In genomic region chr20:6026051-6026450, GRCh38 we compare ENCODE assay signal across 1 cellular context.
A peak's percentile ranks its signal among the peaks of the same experiment; 100 is the strongest.
TF ChIP-seq lines count a peak whose summit lies in the region.

No MANE protein-coding gene starts in this region.

TF ChIP-seq in K562, 482 proteins besides CTCF, POLR2A, EP300 and RAD21:
- TF ChIP-seq, protein P1, sequence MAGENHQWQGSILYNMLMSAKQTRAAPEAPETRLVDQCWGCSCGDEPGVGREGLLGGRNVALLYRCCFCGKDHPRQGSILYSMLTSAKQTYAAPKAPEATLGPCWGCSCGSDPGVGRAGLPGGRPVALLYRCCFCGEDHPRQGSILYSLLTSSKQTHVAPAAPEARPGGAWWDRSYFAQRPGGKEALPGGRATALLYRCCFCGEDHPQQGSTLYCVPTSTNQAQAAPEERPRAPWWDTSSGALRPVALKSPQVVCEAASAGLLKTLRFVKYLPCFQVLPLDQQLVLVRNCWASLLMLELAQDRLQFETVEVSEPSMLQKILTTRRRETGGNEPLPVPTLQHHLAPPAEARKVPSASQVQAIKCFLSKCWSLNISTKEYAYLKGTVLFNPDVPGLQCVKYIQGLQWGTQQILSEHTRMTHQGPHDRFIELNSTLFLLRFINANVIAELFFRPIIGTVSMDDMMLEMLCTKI (IDR thresholded peaks at IDR 0.05; ENCODE audit: partially characterized antibody) = no peak
- TF ChIP-seq ZNF76 (CRISPR knock-in tag; IDR thresholded peaks at IDR 0.05; ENCODE audit: borderline replicate concordance) (no peak), STAT6 (CRISPR knock-in tag; IDR thresholded peaks at IDR 0.05) (no peak), SIN3B (IDR thresholded peaks at IDR 0.05; ENCODE audit: low read depth) (no peak), ZNF444 (CRISPR knock-in tag; IDR thresholded peaks at IDR 0.05) (no peak), NR4A1 (CRISPR knock-in tag; IDR thresholded peaks at IDR 0.05) (no peak), NR4A1 (tag; IDR thresholded peaks at IDR 0.05) (no peak), COPS2 (conservative IDR thresholded peaks at IDR 0.05) (no peak), ARID1B (IDR thresholded peaks at IDR 0.05) (peak; percentile 25; the same call in 1 of the 2 replicates), CEBPZ (IDR thresholded peaks at IDR 0.05; ENCODE audit: borderline replicate concordance, low read depth, low read length) (no peak), ZBTB49 (CRISPR knock-in tag; IDR thresholded peaks at IDR 0.05; ENCODE audit: borderline replicate concordance) (no peak), RFX1 (IDR thresholded peaks at IDR 0.05) (no peak), TAF15 (IDR thresholded peaks at IDR 0.05; ENCODE audit: low read depth, low read length) (no peak), IRF2 (CRISPR knock-in tag; IDR thresholded peaks at IDR 0.05) (no peak), BMI1 (IDR thresholded peaks at IDR 0.05; ENCODE audit: low read length) (no peak), PRDM10 (IDR thresholded peaks at IDR 0.05; ENCODE audit: partially characterized antibody) (no peak), KLF6 (CRISPR knock-in tag; IDR thresholded peaks at IDR 0.05; ENCODE audit: borderline replicate concordance) (no peak), ZC3H4 (CRISPR knock-in tag; IDR thresholded peaks at IDR 0.05; ENCODE audit: borderline replicate concordance) (no peak), MEIS2 (IDR thresholded peaks at IDR 0.05; ENCODE audit: partially characterized antibody) (peak; percentile 21), CSDE1 (IDR thresholded peaks at IDR 0.05) (no peak), FOSL1 (tag; conservative IDR thresholded peaks at IDR 0.05) (0 out of 2 replicates have a peak, but pooled peaks have one; percentile 32)
- TF ChIP-seq, protein P2, sequence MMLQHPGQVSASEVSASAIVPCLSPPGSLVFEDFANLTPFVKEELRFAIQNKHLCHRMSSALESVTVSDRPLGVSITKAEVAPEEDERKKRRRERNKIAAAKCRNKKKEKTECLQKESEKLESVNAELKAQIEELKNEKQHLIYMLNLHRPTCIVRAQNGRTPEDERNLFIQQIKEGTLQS (IDR thresholded peaks at IDR 0.05) = peak; percentile 49
- TF ChIP-seq, protein P2 (CRISPR knock-in tag; conservative IDR thresholded peaks at IDR 0.05) = no peak
- TF ChIP-seq, protein P3, sequence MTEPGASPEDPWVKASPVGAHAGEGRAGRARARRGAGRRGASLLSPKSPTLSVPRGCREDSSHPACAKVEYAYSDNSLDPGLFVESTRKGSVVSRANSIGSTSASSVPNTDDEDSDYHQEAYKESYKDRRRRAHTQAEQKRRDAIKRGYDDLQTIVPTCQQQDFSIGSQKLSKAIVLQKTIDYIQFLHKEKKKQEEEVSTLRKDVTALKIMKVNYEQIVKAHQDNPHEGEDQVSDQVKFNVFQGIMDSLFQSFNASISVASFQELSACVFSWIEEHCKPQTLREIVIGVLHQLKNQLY (CRISPR knock-in tag; conservative IDR thresholded peaks at IDR 0.05) = no peak
- TF ChIP-seq, protein P4, sequence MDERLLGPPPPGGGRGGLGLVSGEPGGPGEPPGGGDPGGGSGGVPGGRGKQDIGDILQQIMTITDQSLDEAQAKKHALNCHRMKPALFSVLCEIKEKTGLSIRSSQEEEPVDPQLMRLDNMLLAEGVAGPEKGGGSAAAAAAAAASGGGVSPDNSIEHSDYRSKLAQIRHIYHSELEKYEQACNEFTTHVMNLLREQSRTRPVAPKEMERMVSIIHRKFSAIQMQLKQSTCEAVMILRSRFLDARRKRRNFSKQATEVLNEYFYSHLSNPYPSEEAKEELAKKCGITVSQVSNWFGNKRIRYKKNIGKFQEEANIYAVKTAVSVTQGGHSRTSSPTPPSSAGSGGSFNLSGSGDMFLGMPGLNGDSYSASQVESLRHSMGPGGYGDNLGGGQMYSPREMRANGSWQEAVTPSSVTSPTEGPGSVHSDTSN (CRISPR knock-in tag; IDR thresholded peaks at IDR 0.05; ENCODE audit: low read depth) = no peak
- TF ChIP-seq, protein P4 (tag; conservative IDR thresholded peaks at IDR 0.05; ENCODE audit: low read depth) = no peak
